ENCODE assay signal across 24 cellular contexts in genomic region chr7:115122388-115122787, GRCh38.
A peak's percentile ranks its signal among the peaks of the same experiment; 100 is the strongest.
DNase-seq lines count a peak whose midpoint lies in the region; ATAC-seq and TF ChIP-seq lines count a peak whose summit lies in the region.
"Had no signal": no experiment of that assay in that cellular context is flagged by ENCODE, and none has a peak within 500 bp of the region (broad histone marks: within the 10 kb centered on the region; RNA-seq: fewer than 3 reads in every experiment).

No MANE protein-coding gene starts in this region.

- H3K4me1 ChIP-seq in A673 (ENCODE audit: insufficient read depth, low read length, poor library complexity, severe bottlenecking): peaks cover 39% of the 10 kb centered on the region
- peaks cover 5% of the 10 kb centered on the region; the same call in 1 of the 2 replicates for H3K4me1 ChIP-seq in PC-3 (ENCODE audit: insufficient read depth, low read length)
- no peaks in the 10 kb centered on the region for H3K4me1 ChIP-seq in left lung
- peaks cover 0 to 28% (median 15%) of the 10 kb centered on the region in 4 donors for H3K4me1 ChIP-seq in sigmoid colon
- H3K4me1 ChIP-seq: BLaER1 had no signal

- H3K27ac Mint-ChIP-seq in activated CD8-positive, alpha-beta memory T cell treated with anti-CD3 and anti-CD28 coated beads, Interleukin-2, amount 10 ng/mL, durations not matched to agents 7 days and 5 days: no peak overlapping the region
- H3K27ac Mint-ChIP-seq in chondrocyte (ENCODE audit: unreplicated experiment): no peak overlapping the region
- H3K27ac Mint-ChIP-seq: CD8-positive, alpha-beta T cell; IgD-negative memory B cell had no signal

- DNase-seq in A673 (ENCODE audit: low spot score): peak; percentile 85
- DNase-seq in DMS53 (lab: John Stamatoyannopoulos, UW): peak; percentile 56
- DNase-seq in PC-3: no peak
- no peak for DNase-seq in left lung
- DNase-seq in activated CD8-positive, alpha-beta memory T cell treated with anti-CD3 and anti-CD28 coated beads, Interleukin-2, amount 10 ng/mL, durations not matched to agents 7 days and 5 days: no peak
- DNase-seq in chondrocyte (ENCODE audit: low spot score): no peak
- no peak for DNase-seq in sigmoid colon
- DNase-seq: CD8-positive, alpha-beta T cell; H7; Karpas-422; MG63; NCI-H1092; NCI-H1436 treated with DMSO at 0.1 percent for 48 hours; NCI-H2029; NCI-H526 treated with DMSO at 0.1 percent for 48 hours; RPMI8226; SHP77 treated with DMSO at 0.1 percent for 48 hours; T-helper 1 cell had no signal

- no peak for TF ChIP-seq EP300 in sigmoid colon (IDR thresholded peaks at IDR 0.05)

- H3K9me3 Mint-ChIP-seq in activated CD8-positive, alpha-beta memory T cell treated with anti-CD3 and anti-CD28 coated beads, Interleukin-2, amount 10 ng/mL, durations not matched to agents 7 days and 5 days (ENCODE audit: low read depth): no peaks in the 10 kb centered on the region
- H3K9me3 Mint-ChIP-seq in chondrocyte (ENCODE audit: low read depth): no peaks in the 10 kb centered on the region
- H3K9me3 Mint-ChIP-seq: CD8-positive, alpha-beta T cell; IgD-negative memory B cell had no signal

- no peak for TF ChIP-seq CTCF in A673 (conservative IDR thresholded peaks at IDR 0.05; ENCODE audit: low read depth, low read length)
- no peak for TF ChIP-seq CTCF in PC-3 (conservative IDR thresholded peaks at IDR 0.05; ENCODE audit: low read depth, low read length)
- TF ChIP-seq CTCF in left lung (IDR thresholded peaks at IDR 0.05): no peak
- TF ChIP-seq CTCF in chondrocyte (IDR thresholded peaks at IDR 0.05): no peak
- TF ChIP-seq CTCF in sigmoid colon (IDR thresholded peaks at IDR 0.05): no peak

- intact Hi-C loops in A673 (cut with micrococcal nuclease; ENCODE audit: unreplicated experiment): loop anchor here (5.0 kb wide), 1 partner anchor 190 kb away; no protein-coding TSS in a partner anchor
- intact Hi-C loops in PC-3 (cut with micrococcal nuclease): no loop called here
- intact Hi-C loops in left lung (cut with DNase I): no loop called here
- intact Hi-C loops in sigmoid colon (cut with DNase I): no loop called here

- H3K4me3 ChIP-seq in A673 (ENCODE audit: low read depth, low read length, poor library complexity, severe bottlenecking) (no peak overlapping the region), PC-3 (ENCODE audit: low read length) (no peak overlapping the region), left lung (no peak overlapping the region), sigmoid colon (no peak overlapping the region)
- H3K4me3 ChIP-seq: A549, BLaER1, MG63 had no signal

- H3K9me3 ChIP-seq in A673 (ENCODE audit: low read depth, low read length, poor library complexity, severe bottlenecking) (no peaks in the 10 kb centered on the region), PC-3 (ENCODE audit: low read length) (no peaks in the 10 kb centered on the region), left lung (no peaks in the 10 kb centered on the region), sigmoid colon (no peaks in the 10 kb centered on the region)
- H3K9me3 ChIP-seq: A549, BLaER1, MG63 had no signal

- no peaks in the 10 kb centered on the region for H3K79me2 ChIP-seq in PC-3 (ENCODE audit: low read length)

- no peaks in the 10 kb centered on the region for H3F3A ChIP-seq in PC-3 (ENCODE audit: low read length, unreplicated experiment)

- no peak overlapping the region for H3K4me2 ChIP-seq in PC-3 (ENCODE audit: low read length)
- H3K4me2 ChIP-seq: A549, BLaER1 had no signal

- POLR2A ChIA-PET in A673 (lab: Charles Lee; ENCODE audit: low non-redundant PET): no interaction called here
- POLR2A ChIA-PET in PC-3 (lab: Charles Lee; ENCODE audit: unreplicated experiment): no interaction called here

- CTCF ChIA-PET in A673 (lab: Charles Lee): no interaction called here
- CTCF ChIA-PET in PC-3 (lab: Charles Lee): interaction anchor here (0.6 kb wide), 1 partner anchor 109 kb away, joined by 3 read pairs; no protein-coding TSS in a partner anchor
- CTCF ChIA-PET in activated CD8-positive, alpha-beta memory T cell treated with anti-CD3 and anti-CD28 coated beads, Interleukin-2, amount 10 ng/mL, durations not matched to agents 7 days and 5 days (lab: Charles Lee): interaction anchor here (1.5 kb wide), 1 partner anchor 11 kb away, joined by 3 read pairs; no protein-coding TSS in a partner anchor

- BruUV-seq in A673 (replicated peaks; lab: Mats Ljungman, UMichigan) (no TSS peak), PC-3 (replicated peaks; lab: Mats Ljungman, UMichigan) (no TSS peak)

- H3K27ac ChIP-seq in A673 (ENCODE audit: low read depth, low read length, poor library complexity, severe bottlenecking) (no peak overlapping the region), PC-3 (ENCODE audit: low read length) (no peak overlapping the region), left lung (no peak overlapping the region), sigmoid colon (peak overlapping the region in 1 of 4 donors; percentile 21)
- H3K27ac ChIP-seq: A549, BLaER1, HL-60 had no signal

- no peak for TF ChIP-seq POLR2A in sigmoid colon (IDR thresholded peaks at IDR 0.05)

- no peaks in the 10 kb centered on the region for H3K9me2 ChIP-seq in PC-3 (replicated peaks; ENCODE audit: low read length)

- 57 to 76% methylated on average over 1 of the region's 1 CpG for WGBS in sigmoid colon, 2 donors

- no peaks in the 10 kb centered on the region for H3K4me1 Mint-ChIP-seq in activated CD8-positive, alpha-beta memory T cell treated with anti-CD3 and anti-CD28 coated beads, Interleukin-2, amount 10 ng/mL, durations not matched to agents 7 days and 5 days
- H3K4me1 Mint-ChIP-seq in chondrocyte (ENCODE audit: low read depth): no peaks in the 10 kb centered on the region
- H3K4me1 Mint-ChIP-seq: IgD-negative memory B cell had no signal

- H3K27me3 ChIP-seq in A673 (replicated peaks; ENCODE audit: insufficient read depth, low read depth, low read length, poor library complexity) (no peaks in the 10 kb centered on the region), PC-3 (ENCODE audit: low read length) (no peaks in the 10 kb centered on the region), left lung (no peaks in the 10 kb centered on the region), sigmoid colon (no peaks in the 10 kb centered on the region)
- H3K27me3 ChIP-seq: BLaER1, MG63 had no signal

- H2AFZ ChIP-seq in PC-3 (ENCODE audit: low read length): no peak overlapping the region

- H3K4me3 Mint-ChIP-seq in activated CD8-positive, alpha-beta memory T cell treated with anti-CD3 and anti-CD28 coated beads, Interleukin-2, amount 10 ng/mL, durations not matched to agents 7 days and 5 days: no peak overlapping the region
- no peak overlapping the region for H3K4me3 Mint-ChIP-seq in chondrocyte (ENCODE audit: unreplicated experiment)
- H3K4me3 Mint-ChIP-seq: CD8-positive, alpha-beta T cell; IgD-negative memory B cell had no signal

- ATAC-seq in PC-3 (peak; percentile 38; the same call in 1 of the 2 replicates), left lung (peak; percentile 19), HG03196 (IDR thresholded peaks at IDR 0.05; ENCODE audit: unreplicated experiment) (no peak)
- no peak for ATAC-seq in activated CD8-positive, alpha-beta memory T cell treated with anti-CD3 and anti-CD28 coated beads, Interleukin-2, amount 10 ng/mL, durations not matched to agents 7 days and 5 days
- ATAC-seq: A549; CD8-positive, alpha-beta T cell; SK-N-SH treated with all-trans-retinoic acid at 6 μM for 48 hours had no signal

- no peak overlapping the region for H3K9ac ChIP-seq in PC-3 (ENCODE audit: low read length)
- H3K9ac ChIP-seq: BLaER1 had no signal

- no peaks in the 10 kb centered on the region for H3K27me3 Mint-ChIP-seq in activated CD8-positive, alpha-beta memory T cell treated with anti-CD3 and anti-CD28 coated beads, Interleukin-2, amount 10 ng/mL, durations not matched to agents 7 days and 5 days
- H3K27me3 Mint-ChIP-seq in chondrocyte (ENCODE audit: low read depth): no peaks in the 10 kb centered on the region
- H3K27me3 Mint-ChIP-seq: IgD-negative memory B cell had no signal

- no peaks in the 10 kb centered on the region for H4K20me1 ChIP-seq in PC-3 (ENCODE audit: low read length)
- H4K20me1 ChIP-seq: BLaER1 had no signal

- peaks cover 1% of the 10 kb centered on the region for H3K36me3 Mint-ChIP-seq in activated CD8-positive, alpha-beta memory T cell treated with anti-CD3 and anti-CD28 coated beads, Interleukin-2, amount 10 ng/mL, durations not matched to agents 7 days and 5 days
- no peaks in the 10 kb centered on the region for H3K36me3 Mint-ChIP-seq in chondrocyte (ENCODE audit: low read depth)
- H3K36me3 Mint-ChIP-seq: CD8-positive, alpha-beta T cell; IgD-negative memory B cell had no signal

- no peaks in the 10 kb centered on the region for H3K36me3 ChIP-seq in A673 (ENCODE audit: insufficient read depth, low read length, poor library complexity, severe bottlenecking)
- H3K36me3 ChIP-seq in PC-3 (ENCODE audit: low read depth, low read length): no peaks in the 10 kb centered on the region
- no peaks in the 10 kb centered on the region for H3K36me3 ChIP-seq in left lung
- no peaks in the 10 kb centered on the region for H3K36me3 ChIP-seq in sigmoid colon
- H3K36me3 ChIP-seq: BLaER1, MG63 had no signal

Comparison
In these comparisons a context has a peak if more than half of its experiments do, and no peak if none do; other contexts are left out.
1. DNase-seq: peak in A673 (single experiment) and DMS53 (single experiment); none in PC-3 (single experiment), left lung (0 of 2), activated CD8-positive, alpha-beta memory T cell treated with anti-CD3 and anti-CD28 coated beads, Interleukin-2, amount 10 ng/mL, durations not matched to agents 7 days and 5 days (single experiment), chondrocyte (single experiment) and sigmoid colon (single experiment).
2. ATAC-seq: peak in PC-3 (single experiment) and left lung (single experiment); none in HG03196 (single experiment) and activated CD8-positive, alpha-beta memory T cell treated with anti-CD3 and anti-CD28 coated beads, Interleukin-2, amount 10 ng/mL, durations not matched to agents 7 days and 5 days (single experiment).